Comparison of ENCODE assay signal across 8 cellular contexts in the genomic region with DNA sequence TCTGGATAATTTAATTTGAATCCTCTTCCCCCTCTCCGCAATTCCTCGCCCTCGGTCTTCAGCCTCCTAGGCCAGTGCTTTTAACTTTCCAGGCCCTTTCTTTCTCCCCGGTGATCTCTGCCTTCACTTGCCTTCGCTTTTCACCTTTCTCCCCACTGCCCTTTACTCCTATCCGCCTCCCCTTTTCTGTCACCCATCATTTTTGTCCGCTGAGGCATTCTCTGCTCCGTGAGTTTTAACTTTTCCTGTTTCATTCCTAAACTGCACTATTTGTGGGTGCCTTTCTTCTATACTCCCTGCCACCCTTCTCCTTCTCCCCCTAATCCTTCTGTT. TPM values are rescaled to one million over a fixed set of nuclear protein-coding genes. Genes with fewer than 3 reads are reported as not detected.
DNase-seq lines count a peak whose midpoint lies in the region; ATAC-seq and TF ChIP-seq lines count a peak whose summit lies in the region.

No MANE protein-coding gene starts in this region.

- H4K8ac ChIP-seq in H9 (replicated peaks; ENCODE audit: insufficient read length, low read depth, low read length): no peak overlapping the region

- H2BK15ac ChIP-seq in H9 (ENCODE audit: low read depth, low read length): no peak overlapping the region

- H3K79me1 ChIP-seq in H9 (ENCODE audit: insufficient read depth, low read depth, low read length, poor library complexity, severe bottlenecking): no peaks in the 10 kb centered on the region

- H3K18ac ChIP-seq in H9 (ENCODE audit: insufficient read length, low read depth, low read length): no peak overlapping the region

- H3K79me2 ChIP-seq in H9 (ENCODE audit: insufficient read depth, low read length): no peaks in the 10 kb centered on the region; the same call in 1 of the 2 replicates

- no peak overlapping the region for H3K4ac ChIP-seq in H9 (ENCODE audit: low read depth, low read length)

- H3K56ac ChIP-seq in H9 (ENCODE audit: insufficient read length, low read depth, low read length): no peak overlapping the region

- no peak overlapping the region for H2BK120ac ChIP-seq in H9 (ENCODE audit: low read depth, low read length, poor library complexity, severe bottlenecking)

- H3K27ac ChIP-seq in H9 (ENCODE audit: insufficient read length, low read depth, low read length) (no peak overlapping the region), WERI-Rb-1 (peak overlapping the region; percentile 65), skin epidermis (peak overlapping the region; percentile 57 to 98 (median 91))

- H3K36me3 ChIP-seq in WERI-Rb-1: no peaks in the 10 kb centered on the region; the same call in 1 of the 2 replicates

- no peak overlapping the region for H4K91ac ChIP-seq in H9 (ENCODE audit: insufficient read length, low read depth, low read length)

- peaks cover 2% of the 10 kb centered on the region; the same call in 1 of the 2 replicates for H3K4me1 ChIP-seq in H9 (ENCODE audit: insufficient read depth, low read length)

- ATAC-seq in HG03457 (IDR thresholded peaks at IDR 0.05; ENCODE audit: unreplicated experiment): no peak
- no peak for ATAC-seq in GM19324 (IDR thresholded peaks at IDR 0.05; ENCODE audit: low FRiP score, unreplicated experiment)

- H2AFZ ChIP-seq in H9 (ENCODE audit: low read length): no peak overlapping the region

- H3K9ac ChIP-seq in H9 (ENCODE audit: extremely low read depth, insufficient read length, low read length): peak overlapping the region; percentile 82

- H3K9me3 Mint-ChIP-seq in H9 (peaks cover 5 to 10% of the 10 kb centered on the region in 2 experiments), glutamatergic neuron (ENCODE audit: unreplicated experiment) (peaks cover 13% of the 10 kb centered on the region)

- WGBS in H9 (ENCODE audit: extremely low coverage, insufficient read length, low lambda C conversion rate): no CpG with 5 or more reads among the region's 8 CpGs

- peaks cover 7% of the 10 kb centered on the region for H3K23me2 ChIP-seq in H9 (ENCODE audit: insufficient read length, low read depth, low read length, poor library complexity, severe bottlenecking)

- H3K14ac ChIP-seq in H9 (ENCODE audit: insufficient read depth, low read length): no peak overlapping the region

- no peak overlapping the region for H2AK5ac ChIP-seq in H9 (ENCODE audit: insufficient read length, low read length)

- H3K27ac Mint-ChIP-seq in H9 (peak overlapping the region; percentile 1 to 84 (median 28); a peak in 4 of 7 replicates), glutamatergic neuron (ENCODE audit: unreplicated experiment) (peak overlapping the region; percentile 69)

- H3K4me3 Mint-ChIP-seq in H9 (peak overlapping the region; percentile 87 to 91), glutamatergic neuron (ENCODE audit: unreplicated experiment) (peak overlapping the region; percentile 90)

- no peaks in the 10 kb centered on the region; the same call in 1 of the 2 replicates for H3K27me3 Mint-ChIP-seq in H9 (ENCODE audit: low read depth)
- H3K27me3 Mint-ChIP-seq in glutamatergic neuron (ENCODE audit: unreplicated experiment): peaks cover 3% of the 10 kb centered on the region

- H3K4me1 Mint-ChIP-seq in H9 (peaks cover 8 to 14% of the 10 kb centered on the region in 2 experiments), glutamatergic neuron (ENCODE audit: low read depth, unreplicated experiment) (peaks cover 9% of the 10 kb centered on the region)

- H3K4me3 ChIP-seq in WERI-Rb-1 (ENCODE audit: low read depth, low read length) (peak overlapping the region; percentile 89), skin epidermis (peak overlapping the region; percentile 51 to 92 (median 81))

- H3K27me3 ChIP-seq in H9 (ENCODE audit: insufficient read depth, low read length): no peaks in the 10 kb centered on the region
- H3K27me3 ChIP-seq in WERI-Rb-1 (ENCODE audit: insufficient read depth, low read depth, severe bottlenecking): no peaks in the 10 kb centered on the region

- H3K36me3 Mint-ChIP-seq in H9 (ENCODE audit: insufficient read depth in 1 of 3, low read depth in 3 of 3): no peaks in the 10 kb centered on the region
- no peaks in the 10 kb centered on the region for H3K36me3 Mint-ChIP-seq in glutamatergic neuron (ENCODE audit: unreplicated experiment)

- H2BK5ac ChIP-seq in H9 (ENCODE audit: insufficient read length, low read length): no peak overlapping the region

- no peaks in the 10 kb centered on the region for H4K20me1 ChIP-seq in H9 (ENCODE audit: control insufficient read depth, insufficient read depth, insufficient read length)

- H2BK20ac ChIP-seq in H9 (ENCODE audit: low read depth, low read length, poor library complexity, severe bottlenecking): no peak overlapping the region

- H3K9me3 ChIP-seq in H9 (ENCODE audit: control insufficient read depth, low read depth, low read length) (no peaks in the 10 kb centered on the region), WERI-Rb-1 (ENCODE audit: severe bottlenecking) (peaks cover 4% of the 10 kb centered on the region)

- DNase-seq in H9: no peak
- no peak for DNase-seq in WERI-Rb-1
- DNase-seq in glutamatergic neuron: no peak
- no peak for DNase-seq in NCI-H187 (lab: John Stamatoyannopoulos, UW)
- DNase-seq in cerebellar nuclear complex (lab: John Stamatoyannopoulos, UW): no peak

- no peak overlapping the region for H2BK12ac ChIP-seq in H9 (ENCODE audit: insufficient read length, low read depth, low read length)

- TF ChIP-seq CTCF in H9 (conservative IDR thresholded peaks at IDR 0.05) (no peak), WERI-Rb-1 (IDR thresholded peaks at IDR 0.05; ENCODE audit: low read depth, low read length) (no peak), glutamatergic neuron (IDR thresholded peaks at IDR 0.05; ENCODE audit: partially characterized antibody, unreplicated experiment) (no peak)

- H3T11ph ChIP-seq in H9 (ENCODE audit: low read length): no peak overlapping the region

- H4K5ac ChIP-seq in H9 (ENCODE audit: insufficient read length, low read depth, low read length): no peak overlapping the region

- peak overlapping the region; percentile 94 for H3K4me2 ChIP-seq in H9 (ENCODE audit: insufficient read depth, insufficient read length, low read length)

- no peak overlapping the region for H3K23ac ChIP-seq in H9 (ENCODE audit: insufficient read length, low read depth, low read length)

RNA-seq across cellular contexts. Expression of a gene that starts 0.7 kb away (rescaled TPM):
- 27.8 and 28.2 TPM in 2 replicates for total RNA-seq in H9 (2021)
- 57.3 TPM for total RNA-seq in glutamatergic neuron (ENCODE audit: unreplicated experiment)

RNA-seq across cellular contexts. Expression of a gene that starts 2.5 kb away (rescaled TPM):
- 0.24 and 0.33 TPM in 2 replicates for total RNA-seq in H9 (2021)
- total RNA-seq in glutamatergic neuron (ENCODE audit: unreplicated experiment): not detected
